Comparison of ENCODE assay signal across 1 cellular context in genomic region chr11:62418136-62418535, GRCh38.
TF ChIP-seq lines count a peak whose summit lies in the region.

No MANE protein-coding gene starts in this region.

TF ChIP-seq in endothelial cell of umbilical vein, 7 proteins besides CTCF, POLR2A, EP300 and RAD21:
- TF ChIP-seq FOS (IDR thresholded peaks at IDR 0.05; ENCODE audit: borderline replicate concordance, insufficient read depth, low read length) (no peak), POLR2AphosphoS5 (IDR thresholded peaks at IDR 0.05; ENCODE audit: insufficient read depth, low read depth, low read length) (no peak), JUN (IDR thresholded peaks at IDR 0.05; ENCODE audit: borderline replicate concordance, insufficient read depth, insufficient read length, low read depth) (no peak), MAX (IDR thresholded peaks at IDR 0.05; ENCODE audit: insufficient read depth, insufficient read length) (no peak), GATA2 (IDR thresholded peaks at IDR 0.05; ENCODE audit: insufficient read depth, insufficient read length, low read depth, low read length) (no peak), MYC (IDR thresholded peaks at IDR 0.05; ENCODE audit: low read depth, low read length) (no peak), EZH2 (IDR thresholded peaks at IDR 0.05; ENCODE audit: borderline replicate concordance, low read depth, low read length, severe bottlenecking) (no peak)
